Comparison of ENCODE assay signal across 22 cellular contexts in genomic region chr6:146931214-146931613, GRCh38.
DNase-seq lines count a peak whose midpoint lies in the region; FAIRE-seq and TF ChIP-seq lines count a peak whose summit lies in the region.
"Had no signal": no experiment of that assay in that cellular context is flagged by ENCODE, and none has a peak within 500 bp of the region (broad histone marks: within the 10 kb centered on the region; RNA-seq: fewer than 3 reads in every experiment).

No MANE protein-coding gene starts in this region.

- H3K79me2 ChIP-seq in astrocyte (ENCODE audit: insufficient read depth, low read length) (no peaks in the 10 kb centered on the region), osteoblast (ENCODE audit: insufficient read depth, low read length) (no peaks in the 10 kb centered on the region)

- no peaks in the 10 kb centered on the region for H3K9me3 ChIP-seq in astrocyte (ENCODE audit: insufficient read depth, low read depth, low read length)
- H3K9me3 ChIP-seq in osteoblast (ENCODE audit: low read depth, low read length), result no peaks in the 10 kb centered on the region
- H3K9me3 ChIP-seq: pancreas had no signal

- H3K36me3 ChIP-seq in astrocyte (ENCODE audit: insufficient read depth, low read length), result no peaks in the 10 kb centered on the region
- H3K36me3 ChIP-seq in osteoblast (ENCODE audit: insufficient read depth, low read length), result no peaks in the 10 kb centered on the region
- H3K36me3 ChIP-seq: pancreas had no signal

- FAIRE-seq in astrocyte (lab: Jason Lieb, UNC), result peak; percentile 34
- FAIRE-seq: pancreas had no signal

- peak; percentile 14 for DNase-seq in NCI-H446 treated with DMSO at 0.1 percent for 48 hours (lab: John Stamatoyannopoulos, UW)
- DNase-seq in NCI-H446 (lab: John Stamatoyannopoulos, UW), result no peak
- DNase-seq in HT-29 (ENCODE audit: low spot score), result peak; percentile 25
- DNase-seq in astrocyte (ENCODE audit: low read depth), result no peak
- DNase-seq in osteoblast (ENCODE audit: insufficient read length, low spot score, missing footprints), result no peak
- DNase-seq in iPS-NIHi7 (ENCODE audit: extremely low spot score), result no peak
- DNase-seq in central memory CD4-positive, alpha-beta T cell, result no peak
- no peak for DNase-seq in cortex of kidney (lab: John Stamatoyannopoulos, UW)
- DNase-seq: ACHN; activated CD8-positive, alpha-beta memory T cell treated with anti-CD3 and anti-CD28 coated beads for 24 hours; CD4-positive, CD25-positive, alpha-beta regulatory T cell; dermis blood vessel endothelial cell; erythroblast; mesendoderm; natural killer cell; NCI-H1694; pancreas; stimulated activated CD4-positive, alpha-beta T cell treated with anti-CD3 and anti-CD28 coated beads, Interleukin-2, amount 100 ng/mL, for 24 hours; stimulated activated naive CD8-positive, alpha-beta T cell treated with anti-CD3 and anti-CD28 coated beads, Interleukin-15, amount 100 ng/mL, for 72 hours; T-helper 17 cell had no signal

- no peak overlapping the region for H3K4me2 ChIP-seq in astrocyte (ENCODE audit: low read length)
- H3K4me2 ChIP-seq in osteoblast (ENCODE audit: insufficient read depth, low read length), result no peak overlapping the region

- no peak overlapping the region for H3K9ac ChIP-seq in astrocyte (ENCODE audit: low read length)

- no peak overlapping the region for H3K4me3 ChIP-seq in astrocyte (ENCODE audit: insufficient read depth, low read depth, low read length)
- no peak overlapping the region for H3K4me3 ChIP-seq in osteoblast (ENCODE audit: insufficient read depth, low read length)
- H3K4me3 ChIP-seq: pancreas had no signal

- H3K4me1 ChIP-seq in astrocyte (ENCODE audit: insufficient read depth, low read length), result no peaks in the 10 kb centered on the region
- H3K4me1 ChIP-seq in osteoblast (ENCODE audit: insufficient read depth, low read length), result no peaks in the 10 kb centered on the region
- H3K4me1 ChIP-seq: pancreas had no signal

- H2AFZ ChIP-seq in astrocyte (ENCODE audit: low read depth, low read length), result no peak overlapping the region
- no peak overlapping the region for H2AFZ ChIP-seq in osteoblast (ENCODE audit: low read length)

- H3K36me3 Mint-ChIP-seq in astrocyte (ENCODE audit: low read depth, unreplicated experiment), result no peaks in the 10 kb centered on the region
- H3K36me3 Mint-ChIP-seq: activated naive CD4-positive, alpha-beta T cell treated with anti-CD3 and anti-CD28 coated beads, Interleukin-2, amount 50 U/mL, for 24 hours; CD4-positive, CD25-positive, alpha-beta regulatory T cell; natural killer cell; WTC11 had no signal

- no peak overlapping the region for H3K4me3 Mint-ChIP-seq in astrocyte (ENCODE audit: unreplicated experiment)
- H3K4me3 Mint-ChIP-seq: activated naive CD4-positive, alpha-beta T cell treated with anti-CD3 and anti-CD28 coated beads, Interleukin-2, amount 50 U/mL, for 24 hours; CD4-positive, CD25-positive, alpha-beta regulatory T cell; natural killer cell; stimulated activated naive CD8-positive, alpha-beta T cell treated with anti-CD3 and anti-CD28 coated beads, Interleukin-15, amount 100 ng/mL, for 72 hours; T-helper 17 cell; WTC11 had no signal

- H3K27me3 Mint-ChIP-seq in astrocyte (ENCODE audit: low read depth, unreplicated experiment), result no peaks in the 10 kb centered on the region
- H3K27me3 Mint-ChIP-seq: activated naive CD4-positive, alpha-beta T cell treated with anti-CD3 and anti-CD28 coated beads, Interleukin-2, amount 50 U/mL, for 24 hours; CD4-positive, CD25-positive, alpha-beta regulatory T cell; stimulated activated naive CD8-positive, alpha-beta T cell treated with anti-CD3 and anti-CD28 coated beads, Interleukin-15, amount 100 ng/mL, for 72 hours; T-helper 17 cell had no signal

- TF ChIP-seq CTCF in astrocyte (IDR thresholded peaks at IDR 0.05; ENCODE audit: insufficient read depth, low read depth, low read length), result no peak
- peak; percentile 24 for TF ChIP-seq CTCF in osteoblast (IDR thresholded peaks at IDR 0.05; ENCODE audit: extremely low read depth, low read depth, low read length)

- H4K20me1 ChIP-seq in astrocyte (ENCODE audit: insufficient read depth, low read length) (no peaks in the 10 kb centered on the region), osteoblast (ENCODE audit: insufficient read depth, low read length) (no peaks in the 10 kb centered on the region)

- H3K4me1 Mint-ChIP-seq in astrocyte (ENCODE audit: low read depth, unreplicated experiment), result no peaks in the 10 kb centered on the region
- H3K4me1 Mint-ChIP-seq: activated naive CD4-positive, alpha-beta T cell treated with anti-CD3 and anti-CD28 coated beads, Interleukin-2, amount 50 U/mL, for 24 hours; CD4-positive, CD25-positive, alpha-beta regulatory T cell; natural killer cell; stimulated activated naive CD8-positive, alpha-beta T cell treated with anti-CD3 and anti-CD28 coated beads, Interleukin-15, amount 100 ng/mL, for 72 hours; T-helper 17 cell had no signal

- H3K9me3 Mint-ChIP-seq in astrocyte (ENCODE audit: unreplicated experiment), result peaks cover 2% of the 10 kb centered on the region
- H3K9me3 Mint-ChIP-seq: activated naive CD4-positive, alpha-beta T cell treated with anti-CD3 and anti-CD28 coated beads, Interleukin-2, amount 50 U/mL, for 24 hours had no signal

- no peak overlapping the region for H3K27ac ChIP-seq in astrocyte (ENCODE audit: low read depth, low read length)
- H3K27ac ChIP-seq in osteoblast (ENCODE audit: low read depth, low read length), result no peak overlapping the region
- H3K27ac ChIP-seq: pancreas had no signal

- no peaks in the 10 kb centered on the region for H3K27me3 ChIP-seq in astrocyte (ENCODE audit: insufficient read depth, low read length)
- no peaks in the 10 kb centered on the region for H3K27me3 ChIP-seq in osteoblast (ENCODE audit: insufficient read depth, low read length)
- H3K27me3 ChIP-seq: pancreas had no signal

- H3K27ac Mint-ChIP-seq in astrocyte (ENCODE audit: unreplicated experiment), result no peak overlapping the region
- H3K27ac Mint-ChIP-seq: activated naive CD4-positive, alpha-beta T cell treated with anti-CD3 and anti-CD28 coated beads, Interleukin-2, amount 50 U/mL, for 24 hours; CD4-positive, CD25-positive, alpha-beta regulatory T cell; natural killer cell; stimulated activated naive CD8-positive, alpha-beta T cell treated with anti-CD3 and anti-CD28 coated beads, Interleukin-15, amount 100 ng/mL, for 72 hours; T-helper 17 cell; WTC11 had no signal

Comparison
In these comparisons a context has a peak if more than half of its experiments do, and no peak if none do; other contexts are left out.
1. DNase-seq: peak in NCI-H446 treated with DMSO at 0.1 percent for 48 hours (single experiment) and HT-29 (single experiment); none in NCI-H446 (0 of 2), astrocyte (single experiment), osteoblast (single experiment), iPS-NIHi7 (single experiment), central memory CD4-positive, alpha-beta T cell (single experiment) and cortex of kidney (single experiment).